Comparison of ENCODE assay signal across 1 cellular context in the genomic region with DNA sequence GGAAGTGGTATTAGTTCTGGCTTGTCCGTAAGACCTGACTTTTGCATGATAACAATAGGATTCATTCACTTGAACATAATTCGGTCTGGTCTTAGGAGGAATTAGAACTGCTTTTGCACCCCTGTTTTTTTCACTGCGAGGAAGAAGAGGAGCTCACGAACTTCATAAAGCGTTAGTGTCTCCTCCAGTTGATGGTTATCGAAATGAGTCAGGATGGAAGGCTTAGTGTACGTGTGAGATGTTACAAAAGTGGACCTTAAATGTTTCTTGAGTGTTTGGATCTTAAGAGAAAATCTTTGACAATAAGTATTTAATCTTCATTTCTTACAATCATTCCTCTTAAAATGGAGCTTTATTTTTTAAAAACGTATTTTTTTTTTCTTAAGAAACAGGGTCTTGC.
TF ChIP-seq lines count a peak whose summit lies in the region.

No MANE protein-coding gene starts in this region.

TF ChIP-seq in WTC11, 78 proteins besides CTCF, POLR2A, EP300 and RAD21:
- TF ChIP-seq, protein P1, sequence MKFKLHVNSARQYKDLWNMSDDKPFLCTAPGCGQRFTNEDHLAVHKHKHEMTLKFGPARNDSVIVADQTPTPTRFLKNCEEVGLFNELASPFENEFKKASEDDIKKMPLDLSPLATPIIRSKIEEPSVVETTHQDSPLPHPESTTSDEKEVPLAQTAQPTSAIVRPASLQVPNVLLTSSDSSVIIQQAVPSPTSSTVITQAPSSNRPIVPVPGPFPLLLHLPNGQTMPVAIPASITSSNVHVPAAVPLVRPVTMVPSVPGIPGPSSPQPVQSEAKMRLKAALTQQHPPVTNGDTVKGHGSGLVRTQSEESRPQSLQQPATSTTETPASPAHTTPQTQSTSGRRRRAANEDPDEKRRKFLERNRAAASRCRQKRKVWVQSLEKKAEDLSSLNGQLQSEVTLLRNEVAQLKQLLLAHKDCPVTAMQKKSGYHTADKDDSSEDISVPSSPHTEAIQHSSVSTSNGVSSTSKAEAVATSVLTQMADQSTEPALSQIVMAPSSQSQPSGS (CRISPR knock-in tag; IDR thresholded peaks at IDR 0.05; ENCODE audit: borderline replicate concordance, low read depth) = no peak
- no peak for TF ChIP-seq TCF7 (CRISPR knock-in tag; IDR thresholded peaks at IDR 0.05; ENCODE audit: low read depth)
- no peak for TF ChIP-seq ZBTB21 (CRISPR knock-in tag; IDR thresholded peaks at IDR 0.05; ENCODE audit: borderline replicate concordance)
- TF ChIP-seq ZNF121 (CRISPR knock-in tag; IDR thresholded peaks at IDR 0.05) = no peak
- no peak for TF ChIP-seq FOXP1 (CRISPR knock-in tag; IDR thresholded peaks at IDR 0.05; ENCODE audit: borderline replicate concordance)
- no peak for TF ChIP-seq ELF4 (CRISPR knock-in tag; IDR thresholded peaks at IDR 0.05; ENCODE audit: low read depth)
- TF ChIP-seq, protein P2, sequence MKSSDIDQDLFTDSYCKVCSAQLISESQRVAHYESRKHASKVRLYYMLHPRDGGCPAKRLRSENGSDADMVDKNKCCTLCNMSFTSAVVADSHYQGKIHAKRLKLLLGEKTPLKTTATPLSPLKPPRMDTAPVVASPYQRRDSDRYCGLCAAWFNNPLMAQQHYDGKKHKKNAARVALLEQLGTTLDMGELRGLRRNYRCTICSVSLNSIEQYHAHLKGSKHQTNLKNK (CRISPR knock-in tag; IDR thresholded peaks at IDR 0.05) = no peak
TF ChIP-seq in WTC11: peak in this region for 0.
